Comparison of ENCODE assay signal across 20 cellular contexts in the genomic region with DNA sequence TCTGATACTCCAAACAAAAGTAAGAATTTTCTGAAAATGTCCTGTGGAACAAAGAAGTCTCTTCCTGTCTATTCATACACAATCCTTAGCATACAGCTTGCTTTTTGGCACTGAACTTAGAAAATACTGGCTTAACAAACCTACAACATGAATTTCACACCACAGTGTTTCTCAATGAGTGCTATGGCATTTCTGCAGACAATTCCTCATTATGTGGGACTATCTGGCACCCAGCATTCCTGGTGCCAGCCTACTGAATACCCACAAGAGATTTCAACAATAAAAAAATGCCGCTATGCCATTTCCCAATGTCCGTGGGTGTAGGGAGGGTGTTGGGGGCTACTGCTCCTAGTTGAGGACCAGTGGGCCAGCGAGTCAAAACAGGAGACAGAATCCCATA.
DNase-seq lines count a peak whose midpoint lies in the region; ATAC-seq and TF ChIP-seq lines count a peak whose summit lies in the region.
"Had no signal": no experiment of that assay in that cellular context is flagged by ENCODE, and none has a peak within 500 bp of the region (broad histone marks: within the 10 kb centered on the region; RNA-seq: fewer than 3 reads in every experiment).

No MANE protein-coding gene starts in this region.

- H3K36me3 ChIP-seq in SK-N-MC (ENCODE audit: insufficient read depth, low read length) = peaks cover 15% of the 10 kb centered on the region
- peaks cover 5% of the 10 kb centered on the region for H3K36me3 ChIP-seq in mammary epithelial cell (ENCODE audit: insufficient read depth, low read length)

- H3K9me3 ChIP-seq in SK-N-MC (ENCODE audit: low read depth, low read length) (no peaks in the 10 kb centered on the region), mammary epithelial cell (replicated peaks; ENCODE audit: insufficient read depth, low read length) (no peaks in the 10 kb centered on the region)
- H3K9me3 ChIP-seq: A549 had no signal

- 30% methylated on average over 3 of the region's 3 CpGs for WGBS in mammary epithelial cell (ENCODE audit: low coverage, missing lambda C conversion rate)

- no peaks in the 10 kb centered on the region for H3K79me2 ChIP-seq in mammary epithelial cell (ENCODE audit: insufficient read depth, low read length)

- peak; percentile 49 for ATAC-seq in sciatic nerve
- ATAC-seq: A549, HCT116 had no signal

- no peak overlapping the region for H3K4me2 ChIP-seq in mammary epithelial cell (ENCODE audit: insufficient read depth, low read depth, low read length)
- H3K4me2 ChIP-seq: A549 had no signal

- no peak for TF ChIP-seq CTCF in mammary epithelial cell (conservative IDR thresholded peaks at IDR 0.05 in 1 of 2, IDR thresholded peaks at IDR 0.05 in 1 of 2; ENCODE audit: extremely low read depth in 1 of 2, insufficient read depth in 1 of 2, low read depth in 1 of 2, low read length in 2 of 2)

- H2AFZ ChIP-seq in mammary epithelial cell (ENCODE audit: low read depth, low read length) = no peak overlapping the region
- H2AFZ ChIP-seq: GM23248 had no signal

- H4K20me1 ChIP-seq in mammary epithelial cell (ENCODE audit: insufficient read depth, low read length) = no peaks in the 10 kb centered on the region

- no peak overlapping the region for H3K4me3 ChIP-seq in SK-N-MC
- no peak overlapping the region for H3K4me3 ChIP-seq in mammary epithelial cell (replicated peaks in 1 of 3; ENCODE audit: insufficient read depth in 1 of 3, low read depth in 2 of 3, low read length in 3 of 3)
- H3K4me3 ChIP-seq: A549, GM23248 had no signal

- CTCF ChIA-PET in mammary epithelial cell (lab: Charles Lee; ENCODE audit: low non-redundant PET) = no interaction called here

- no peaks in the 10 kb centered on the region for H3K4me1 ChIP-seq in mammary epithelial cell (ENCODE audit: insufficient read depth, low read length)

- intact Hi-C loops in sciatic nerve (cut with DNase I) (no loop called here), mammary epithelial cell (cut with micrococcal nuclease) (no loop called here)

- in situ Hi-C loops in mammary epithelial cell (cut with MboI; ENCODE audit: low sequenced_read_pairs in 2 of 2) = loop anchor here in 1 of 2 donors (25.0 kb wide), 1 partner anchor 262 kb away; no protein-coding TSS in a partner anchor

- no TSS peak for BruUV-seq in mammary epithelial cell (replicated peaks; lab: Mats Ljungman, UMichigan)

- DNase-seq in SK-N-MC (ENCODE audit: low read depth, low spot score) = no peak
- DNase-seq in medulla oblongata (ENCODE audit: extremely low spot score) = peak; percentile 58
- DNase-seq in sciatic nerve (ENCODE audit: low spot score) = no peak
- DNase-seq in mammary epithelial cell = no peak
- no peak for DNase-seq in stimulated activated CD4-positive, alpha-beta T cell treated with anti-CD3 and anti-CD28 coated beads, Interleukin-2, amount 100 ng/mL, for 24 hours
- DNase-seq in erythroblast (lab: John Stamatoyannopoulos, UW) = no peak
- DNase-seq in dedifferentiated amniotic fluid mesenchymal stem cell (ENCODE audit: extremely low spot score) = no peak
- DNase-seq: 8988T; ACHN; AML-193; C1 segment of cervical spinal cord; Calu3; CD4-positive, alpha-beta memory T cell; COR-L47; DMS53; DMS79 treated with DMSO at 0.1 percent for 48 hours; GM23248; H9 had no signal

- dilution Hi-C loops in mammary epithelial cell (cut with HindIII; ENCODE audit: low sequenced_read_pairs) = no loop called here

- H3K9ac ChIP-seq in SK-N-MC (ENCODE audit: insufficient read length) = no peak overlapping the region
- H3K9ac ChIP-seq in mammary epithelial cell (ENCODE audit: insufficient read depth, low read length) = no peak overlapping the region
- H3K9ac ChIP-seq: GM23248 had no signal

- TF ChIP-seq POLR2A in erythroblast (IDR thresholded peaks at IDR 0.05; ENCODE audit: low read length) = no peak

- H3K27ac ChIP-seq in SK-N-MC (peak overlapping the region; percentile 35), mammary epithelial cell (ENCODE audit: insufficient read depth, low read depth, low read length) (no peak overlapping the region)
- H3K27ac ChIP-seq: A549, GM23248 had no signal

- H3K27me3 ChIP-seq in mammary epithelial cell (ENCODE audit: insufficient read depth, low read length) = no peaks in the 10 kb centered on the region
